1 cellular context compared by ENCODE assay signal in the genomic region with DNA sequence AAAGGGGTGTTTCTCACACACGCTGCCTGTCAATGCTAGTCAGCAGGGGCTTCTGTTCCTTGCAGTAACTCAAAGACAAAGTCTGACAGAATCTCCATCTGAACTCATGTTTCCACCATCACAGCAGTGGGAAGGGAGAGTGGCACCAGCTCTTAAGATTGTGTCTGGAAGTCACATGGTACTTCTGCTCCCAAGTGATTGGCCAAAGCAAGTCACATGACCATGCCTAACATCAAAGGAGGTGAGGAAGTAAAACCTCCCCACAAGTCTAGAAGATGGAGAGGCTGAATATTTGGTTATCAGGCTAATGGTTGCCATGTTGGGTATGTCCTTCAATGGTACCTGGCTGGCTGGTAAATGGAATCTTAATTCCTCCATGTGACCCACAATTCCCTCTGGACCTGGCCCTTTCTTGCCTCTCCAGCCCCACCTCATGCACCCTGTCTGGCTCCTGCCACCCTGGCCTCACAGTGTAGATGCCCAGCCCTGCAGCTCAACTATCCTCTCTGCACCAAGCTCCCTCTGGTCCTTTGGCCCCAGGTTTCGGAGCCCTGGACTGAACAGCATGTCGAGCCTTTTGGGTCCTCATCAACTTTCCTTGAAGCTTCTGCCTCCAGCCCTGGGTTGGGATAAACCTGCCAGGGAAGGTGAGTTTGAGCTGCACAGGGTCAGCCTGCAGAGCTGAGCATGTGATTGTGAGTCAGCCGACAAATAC.
A peak's percentile ranks its signal among the peaks of the same experiment; 100 is the strongest.
TF ChIP-seq lines count a peak whose summit lies in the region.

No MANE protein-coding gene starts in this region.

TF ChIP-seq in K562, 482 proteins besides CTCF, POLR2A, EP300 and RAD21:
- TF ChIP-seq, protein P1, sequence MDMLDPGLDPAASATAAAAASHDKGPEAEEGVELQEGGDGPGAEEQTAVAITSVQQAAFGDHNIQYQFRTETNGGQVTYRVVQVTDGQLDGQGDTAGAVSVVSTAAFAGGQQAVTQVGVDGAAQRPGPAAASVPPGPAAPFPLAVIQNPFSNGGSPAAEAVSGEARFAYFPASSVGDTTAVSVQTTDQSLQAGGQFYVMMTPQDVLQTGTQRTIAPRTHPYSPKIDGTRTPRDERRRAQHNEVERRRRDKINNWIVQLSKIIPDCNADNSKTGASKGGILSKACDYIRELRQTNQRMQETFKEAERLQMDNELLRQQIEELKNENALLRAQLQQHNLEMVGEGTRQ (CRISPR knock-in tag; IDR thresholded peaks at IDR 0.05): 0 out of 2 replicates have a peak, but pooled peaks have one; percentile 30
- TF ChIP-seq RAD51 (IDR thresholded peaks at IDR 0.05; ENCODE audit: borderline replicate concordance, low read depth) (peak; percentile 74; the same call in 1 of the 2 replicates), DMBX1 (CRISPR knock-in tag; IDR thresholded peaks at IDR 0.05; ENCODE audit: borderline replicate concordance) (no peak), CBFA2T2 (conservative IDR thresholded peaks at IDR 0.05) (0 out of 2 replicates have a peak, but pooled peaks have one; percentile 10), HMG20B (CRISPR knock-in tag; IDR thresholded peaks at IDR 0.05) (no peak)
- TF ChIP-seq, protein P2, sequence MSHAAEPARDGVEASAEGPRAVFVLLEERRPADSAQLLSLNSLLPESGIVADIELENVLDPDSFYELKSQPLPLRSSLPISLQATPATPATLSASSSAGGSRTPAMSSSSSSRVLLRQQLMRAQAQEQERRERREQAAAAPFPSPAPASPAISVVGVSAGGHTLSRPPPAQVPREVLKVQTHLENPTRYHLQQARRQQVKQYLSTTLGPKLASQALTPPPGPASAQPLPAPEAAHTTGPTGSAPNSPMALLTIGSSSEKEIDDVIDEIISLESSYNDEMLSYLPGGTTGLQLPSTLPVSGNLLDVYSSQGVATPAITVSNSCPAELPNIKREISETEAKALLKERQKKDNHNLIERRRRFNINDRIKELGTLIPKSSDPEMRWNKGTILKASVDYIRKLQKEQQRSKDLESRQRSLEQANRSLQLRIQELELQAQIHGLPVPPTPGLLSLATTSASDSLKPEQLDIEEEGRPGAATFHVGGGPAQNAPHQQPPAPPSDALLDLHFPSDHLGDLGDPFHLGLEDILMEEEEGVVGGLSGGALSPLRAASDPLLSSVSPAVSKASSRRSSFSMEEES (CRISPR knock-in tag; IDR thresholded peaks at IDR 0.05): peak; percentile 86
- TF ChIP-seq, protein P3, sequence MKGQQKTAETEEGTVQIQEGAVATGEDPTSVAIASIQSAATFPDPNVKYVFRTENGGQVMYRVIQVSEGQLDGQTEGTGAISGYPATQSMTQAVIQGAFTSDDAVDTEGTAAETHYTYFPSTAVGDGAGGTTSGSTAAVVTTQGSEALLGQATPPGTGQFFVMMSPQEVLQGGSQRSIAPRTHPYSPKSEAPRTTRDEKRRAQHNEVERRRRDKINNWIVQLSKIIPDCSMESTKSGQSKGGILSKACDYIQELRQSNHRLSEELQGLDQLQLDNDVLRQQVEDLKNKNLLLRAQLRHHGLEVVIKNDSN (CRISPR knock-in tag; IDR thresholded peaks at IDR 0.05): 0 out of 2 replicates have a peak, but pooled peaks have one; percentile 23
